In the genomic region with DNA sequence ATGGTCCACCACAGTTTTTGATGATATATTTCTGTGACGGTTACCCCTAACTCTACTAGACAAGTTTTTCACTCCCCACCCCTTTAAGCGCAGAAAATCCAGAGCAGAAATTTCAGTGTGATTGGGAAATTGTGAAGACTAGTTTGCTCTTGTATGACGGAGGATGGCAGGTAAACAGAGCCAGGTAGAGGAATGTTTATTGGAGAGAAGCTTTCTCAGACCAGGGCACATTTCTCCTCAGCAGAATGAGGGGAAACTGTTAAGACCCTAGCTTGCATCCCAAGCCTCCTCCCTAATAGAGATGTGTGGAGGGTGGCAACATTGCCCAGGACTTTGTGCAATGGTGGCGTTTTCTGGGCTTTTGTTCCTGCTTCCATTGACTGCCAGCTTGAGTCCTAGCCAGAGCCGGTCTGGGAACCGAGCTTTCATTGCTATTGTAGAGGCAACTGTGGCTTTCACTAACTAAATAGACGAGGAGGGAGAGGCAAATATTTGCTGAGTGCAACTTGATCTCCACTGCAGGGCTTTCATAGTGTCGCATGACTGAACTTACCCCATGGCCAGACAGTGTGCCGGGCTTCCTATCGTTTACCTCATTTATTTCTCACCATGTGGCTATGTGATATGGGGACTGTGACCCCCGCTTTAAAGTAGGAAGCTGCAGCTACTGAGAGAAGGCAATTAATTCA, we compare ENCODE assay signal across 18 cellular contexts.
DNase-seq lines count a peak whose midpoint lies in the region; ATAC-seq, FAIRE-seq and TF ChIP-seq lines count a peak whose summit lies in the region.
"Had no signal": no experiment of that assay in that cellular context is flagged by ENCODE, and none has a peak within 500 bp of the region (broad histone marks: within the 10 kb centered on the region; RNA-seq: fewer than 3 reads in every experiment).

No MANE protein-coding gene starts in this region.

- H3K36me3 ChIP-seq in right lobe of liver (no peaks in the 10 kb centered on the region), colonic mucosa (no peaks in the 10 kb centered on the region), mucosa of descending colon (ENCODE audit: low read depth) (no peaks in the 10 kb centered on the region)
- H3K36me3 ChIP-seq: gastrocnemius medialis had no signal

- FAIRE-seq in RCC 7860 (lab: Jason Lieb, UNC) = no peak
- FAIRE-seq: GM12878 had no signal

- peak; percentile 83 to 93 (median 92) for ATAC-seq in right lobe of liver
- no peak for ATAC-seq in GM21825 (IDR thresholded peaks at IDR 0.05; ENCODE audit: unreplicated experiment)
- ATAC-seq in mucosa of descending colon = no peak
- ATAC-seq: GM12878, right cardiac atrium, T-helper 17 cell had no signal

- intact Hi-C loops in right lobe of liver (cut with DNase I) (no loop called here), colonic mucosa (cut with DNase I) (no loop called here), mucosa of descending colon (cut with DNase I, micrococcal nuclease) (no loop called here)

- no peak overlapping the region for H3K9ac ChIP-seq in colonic mucosa (ENCODE audit: low read depth in 2 of 2, low read length in 2 of 2)

- DNase-seq in DMS53 (lab: John Stamatoyannopoulos, UW) (peak; percentile 96), NCI-H146 (lab: John Stamatoyannopoulos, UW) (peak; percentile 69), NCI-H748 treated with DMSO at 0.1 percent for 48 hours (lab: John Stamatoyannopoulos, UW) (peak; percentile 91), right lobe of liver (peak; percentile 53 to 84 (median 66)), colonic mucosa (no peak), mucosa of descending colon (no peak), RCC 7860 (ENCODE audit: low spot score) (no peak)
- DNase-seq: activated CD4-positive, alpha-beta T cell treated with anti-CD3 and anti-CD28 coated beads, Interleukin-2, amount 10 ng/mL, durations not matched to agents 24 days and 14 days; activated T-cell treated with anti-CD3 and anti-CD28 coated beads, Interleukin-2, amount 50 U/mL, for 48 hours; AML-193; EL; gastrocnemius medialis; islet precursor cell; right cardiac atrium; stimulated activated naive CD4-positive, alpha-beta T cell treated with Interleukin-2 at 50 U/mL for 16 hours; T-helper 17 cell had no signal

- H3K27me3 ChIP-seq in right lobe of liver (no peaks in the 10 kb centered on the region), colonic mucosa (no peaks in the 10 kb centered on the region)
- H3K27me3 ChIP-seq: gastrocnemius medialis had no signal

- peak overlapping the region in 1 of 3 donors; percentile 62 for H3K27ac ChIP-seq in right lobe of liver
- no peak overlapping the region for H3K27ac ChIP-seq in colonic mucosa
- H3K27ac ChIP-seq: gastrocnemius medialis had no signal

- H3K4me1 ChIP-seq in right lobe of liver = peaks cover 0 to 35% (median 5%) of the 10 kb centered on the region in 4 donors
- H3K4me1 ChIP-seq in colonic mucosa = no peaks in the 10 kb centered on the region
- no peaks in the 10 kb centered on the region for H3K4me1 ChIP-seq in mucosa of descending colon (ENCODE audit: low read depth)
- H3K4me1 ChIP-seq: gastrocnemius medialis had no signal

- TF ChIP-seq CTCF in right lobe of liver (IDR thresholded peaks at IDR 0.05) (no peak), colonic mucosa (IDR thresholded peaks at IDR 0.05) (no peak), mucosa of descending colon (IDR thresholded peaks at IDR 0.05) (no peak)

- no peak for TF ChIP-seq POLR2A in right lobe of liver (IDR thresholded peaks at IDR 0.05)

- H3K4me3 ChIP-seq in right lobe of liver (no peak overlapping the region), colonic mucosa (no peak overlapping the region), mucosa of descending colon (no peak overlapping the region)
- H3K4me3 ChIP-seq: gastrocnemius medialis, GM12878 had no signal

- H3K9me3 ChIP-seq in right lobe of liver = peaks cover 0 to 5% (median 0%) of the 10 kb centered on the region in 4 donors
- H3K9me3 ChIP-seq in colonic mucosa = no peaks in the 10 kb centered on the region
- H3K9me3 ChIP-seq in mucosa of descending colon = no peaks in the 10 kb centered on the region
- H3K9me3 ChIP-seq: gastrocnemius medialis had no signal

- WGBS in right lobe of liver (ENCODE audit: insufficient coverage, low coverage, low lambda C conversion rate, missing lambda C conversion rate) = 21% methylated on average over 9 of the region's 11 CpGs

Comparison
In these comparisons a context has a peak if more than half of its experiments do, and no peak if none do; other contexts are left out.
1. DNase-seq: peak in DMS53 (single experiment), NCI-H146 (single experiment), NCI-H748 treated with DMSO at 0.1 percent for 48 hours (single experiment) and right lobe of liver (3 of 3); none in colonic mucosa (single experiment), mucosa of descending colon (0 of 3) and RCC 7860 (single experiment).
2. ATAC-seq: peak in right lobe of liver (4 of 4); none in GM21825 (single experiment) and mucosa of descending colon (single experiment).